ENCODE assay signal across 11 cellular contexts in genomic region chr13:32905063-32905863, GRCh38.
DNase-seq lines count a peak whose midpoint lies in the region; ATAC-seq and TF ChIP-seq lines count a peak whose summit lies in the region.
"Had no signal": no experiment of that assay in that cellular context is flagged by ENCODE, and none has a peak within 500 bp of the region (broad histone marks: within the 10 kb centered on the region; RNA-seq: fewer than 3 reads in every experiment).

No MANE protein-coding gene starts in this region.

- H3K27ac ChIP-seq in left ventricle myocardium inferior (replicated peaks) = peak overlapping the region; percentile 80
- H3K27ac ChIP-seq in temporal lobe (ENCODE audit: low read depth, low read length) = peak overlapping the region; percentile 4
- H3K27ac ChIP-seq: body of pancreas had no signal

- intact Hi-C loops in left ventricle myocardium inferior (cut with micrococcal nuclease) = no loop called here
- intact Hi-C loops in left ventricle myocardium superior (cut with micrococcal nuclease) = no loop called here

- peak overlapping the region; percentile 66 for H3K4me3 Mint-ChIP-seq in activated naive CD8-positive, alpha-beta T cell
- H3K4me3 Mint-ChIP-seq: nephron progenitor cell had no signal

- H3K9me3 ChIP-seq in left ventricle myocardium inferior (replicated peaks) = peaks cover 4% of the 10 kb centered on the region
- H3K9me3 ChIP-seq: body of pancreas had no signal

- no peak for ATAC-seq in left ventricle myocardium superior
- ATAC-seq: body of pancreas had no signal

- no peaks in the 10 kb centered on the region for H3K27me3 ChIP-seq in left ventricle myocardium inferior (ENCODE audit: low read depth)
- H3K27me3 ChIP-seq: body of pancreas had no signal

- peak overlapping the region; percentile 93 for H3K27ac Mint-ChIP-seq in activated naive CD8-positive, alpha-beta T cell
- H3K27ac Mint-ChIP-seq: nephron progenitor cell had no signal

- H3K36me3 Mint-ChIP-seq in activated naive CD8-positive, alpha-beta T cell = peaks cover 3% of the 10 kb centered on the region

- no peaks in the 10 kb centered on the region for H3K9me3 Mint-ChIP-seq in activated naive CD8-positive, alpha-beta T cell (ENCODE audit: low read depth)
- H3K9me3 Mint-ChIP-seq: nephron progenitor cell had no signal

- peaks cover 22% of the 10 kb centered on the region for H3K4me1 Mint-ChIP-seq in activated naive CD8-positive, alpha-beta T cell (ENCODE audit: low read depth)

- peaks cover 12% of the 10 kb centered on the region for H3K4me1 ChIP-seq in left ventricle myocardium inferior
- H3K4me1 ChIP-seq: body of pancreas had no signal

- TF ChIP-seq CTCF in left ventricle myocardium inferior (IDR thresholded peaks at IDR 0.05; ENCODE audit: borderline replicate concordance) = no peak

- DNase-seq in left ventricle myocardium inferior (no peak), left ventricle myocardium superior (no peak), HT-29 (ENCODE audit: low spot score) (peak; percentile 78), hippocampal formation (lab: John Stamatoyannopoulos, UW) (no peak), NCI-H1048 (lab: John Stamatoyannopoulos, UW) (no peak)
- DNase-seq in stimulated activated CD4-positive, alpha-beta T cell treated with anti-CD3 and anti-CD28 coated beads, Interleukin-4, amount 100 ng/mL, for 24 hours = no peak
- DNase-seq: NCI-H187, nephron progenitor cell had no signal

- H3K4me3 ChIP-seq in left ventricle myocardium inferior = no peak overlapping the region
- H3K4me3 ChIP-seq: body of pancreas had no signal

- H3K27me3 Mint-ChIP-seq in activated naive CD8-positive, alpha-beta T cell = no peaks in the 10 kb centered on the region

- no peaks in the 10 kb centered on the region for H3K36me3 ChIP-seq in left ventricle myocardium inferior
